ENCODE assay signal across 8 cellular contexts in the genomic region with DNA sequence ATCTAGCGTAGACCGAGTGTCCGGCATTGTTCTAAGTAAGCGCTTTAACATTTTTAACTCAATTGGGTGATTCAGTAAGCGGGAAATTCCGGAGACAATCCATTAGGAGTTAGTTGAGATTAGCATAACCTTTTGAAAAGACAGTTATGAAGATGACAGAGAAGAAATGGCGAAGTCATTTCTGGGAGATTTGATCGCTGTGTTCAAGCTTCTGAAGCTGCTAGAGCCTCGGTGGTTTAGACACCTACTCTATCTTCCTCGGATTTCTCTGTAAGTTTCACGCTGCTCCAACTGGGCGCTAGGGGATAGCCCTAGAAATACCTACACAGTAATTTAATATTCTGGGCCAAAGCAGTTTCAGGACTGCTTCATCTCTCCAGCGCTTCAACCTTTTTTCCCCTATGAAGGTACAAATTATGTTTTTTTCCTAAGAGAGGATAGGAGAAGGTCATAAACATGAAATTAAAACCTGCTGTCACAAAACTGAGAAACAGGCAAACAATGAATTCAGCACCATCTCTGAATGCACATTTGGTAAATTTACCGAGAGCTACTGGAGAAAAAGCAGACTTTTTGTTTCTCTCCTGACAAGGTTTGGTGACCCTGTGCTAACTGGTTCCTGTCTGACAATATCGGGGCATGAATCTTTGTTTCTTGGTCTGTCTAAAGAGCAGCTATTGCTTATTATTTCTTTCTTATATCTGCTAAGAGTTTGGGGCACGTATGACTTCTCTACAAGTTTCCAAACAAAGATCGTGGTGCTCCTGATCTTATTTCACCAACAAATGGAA. TPM values are rescaled to one million over a fixed set of nuclear protein-coding genes. Genes with fewer than 3 reads are reported as not detected.
DNase-seq lines count a peak whose midpoint lies in the region; ATAC-seq lines count a peak whose summit lies in the region.

No MANE protein-coding gene starts in this region.

- peak overlapping the region; percentile 57 to 95 for H3K4me3 ChIP-seq in aorta (ENCODE audit: low read length in 2 of 2)

- peak; percentile 44 for ATAC-seq in effector memory CD8-positive, alpha-beta T cell (replicated peaks)
- ATAC-seq in aorta (ENCODE audit: low FRiP score) (no peak), HG03159 (IDR thresholded peaks at IDR 0.05; ENCODE audit: unreplicated experiment) (no peak)

- H3K27me3 Mint-ChIP-seq in effector memory CD8-positive, alpha-beta T cell = peaks cover 27 to 47% of the 10 kb centered on the region in 2 donors

- peak overlapping the region in 1 of 2 donors; percentile 49 for H3K27ac ChIP-seq in aorta (ENCODE audit: low read depth in 1 of 2, low read length in 2 of 2)

- H3K4me3 Mint-ChIP-seq in effector memory CD8-positive, alpha-beta T cell = peak overlapping the region; percentile 80 to 94

- 9 to 11% methylated on average over 17 of the region's 17 CpGs for WGBS in aorta, 2 donors

- peaks cover 30% of the 10 kb centered on the region for H3K36me3 Mint-ChIP-seq in effector memory CD8-positive, alpha-beta T cell (ENCODE audit: insufficient read depth)

- H3K9me3 Mint-ChIP-seq in effector memory CD8-positive, alpha-beta T cell = no peaks in the 10 kb centered on the region

- intact Hi-C loops in aorta (cut with DNase I) = loop anchor here (2.0 to 10.0 kb wide), 6 partner anchors 42 to 1088 kb away; a partner anchor contains a TSS

- peak; percentile 43 for DNase-seq in DMS53 treated with DMSO at 0.1 percent for 48 hours (lab: John Stamatoyannopoulos, UW; ENCODE audit: unreplicated experiment)
- peak in 67 of 76 experiments; percentile 26 to 88 (median 60) for DNase-seq in HUDEP-2 (lab: John Stamatoyannopoulos, UW; ENCODE audit: unreplicated experiment in 76 of 76)
- peak; percentile 63 for DNase-seq in SKM-1 (lab: John Stamatoyannopoulos, UW; ENCODE audit: unreplicated experiment)
- peak in 1 of 3 experiments; percentile 27 for DNase-seq in effector memory CD8-positive, alpha-beta T cell
- peak; percentile 44 for DNase-seq in middle frontal gyrus (ENCODE audit: extremely low spot score, low spot score)
- no peak for DNase-seq in aorta
- no peak for DNase-seq in T-helper 9 cell

- H3K4me1 Mint-ChIP-seq in effector memory CD8-positive, alpha-beta T cell (ENCODE audit: low read depth in 2 of 2) = peaks cover 32 to 50% of the 10 kb centered on the region in 2 donors

- no peaks in the 10 kb centered on the region for H3K36me3 ChIP-seq in aorta (ENCODE audit: control insufficient read depth in 1 of 2, insufficient read depth in 2 of 2, low read length in 1 of 2)

- H3K27ac Mint-ChIP-seq in effector memory CD8-positive, alpha-beta T cell = peak overlapping the region; percentile 100

- H3K9me3 ChIP-seq in aorta (ENCODE audit: control insufficient read depth, low read length) = no peaks in the 10 kb centered on the region

- no peaks in the 10 kb centered on the region for H3K27me3 ChIP-seq in aorta (ENCODE audit: control insufficient read depth in 1 of 2, insufficient read depth in 2 of 2, low read length in 1 of 2)

- peaks cover 0 to 2% of the 10 kb centered on the region in 2 donors for H3K4me1 ChIP-seq in aorta (ENCODE audit: control insufficient read depth in 1 of 2, insufficient read depth in 2 of 2, low read length in 2 of 2)

RNA-seq across cellular contexts. Expression of a gene that starts 22.4 kb away (rescaled TPM):
- total RNA-seq in aorta = 1 to 10 TPM in 1 of 2 donors, under 1 TPM in 1; 0.62 to 1.1 TPM
- 1 to 10 TPM in 1 of 2 donors, under 1 TPM in 1; 0.75 to 1.2 TPM for polyA plus RNA-seq in aorta

RNA-seq across cellular contexts. Expression of a gene that starts 58.9 kb away (rescaled TPM):
- 10 to 100 TPM; 42.0 to 56.0 TPM for total RNA-seq in aorta
- 10 to 100 TPM; 19.3 to 38.8 TPM for polyA plus RNA-seq in aorta

Comparison
In these comparisons a context has a peak if more than half of its experiments do, and no peak if none do; other contexts are left out.
1. DNase-seq: peak in DMS53 treated with DMSO at 0.1 percent for 48 hours (single experiment), HUDEP-2 (67 of 76), SKM-1 (single experiment) and middle frontal gyrus (single experiment); none in aorta (0 of 2) and T-helper 9 cell (single experiment).